In the genomic region with DNA sequence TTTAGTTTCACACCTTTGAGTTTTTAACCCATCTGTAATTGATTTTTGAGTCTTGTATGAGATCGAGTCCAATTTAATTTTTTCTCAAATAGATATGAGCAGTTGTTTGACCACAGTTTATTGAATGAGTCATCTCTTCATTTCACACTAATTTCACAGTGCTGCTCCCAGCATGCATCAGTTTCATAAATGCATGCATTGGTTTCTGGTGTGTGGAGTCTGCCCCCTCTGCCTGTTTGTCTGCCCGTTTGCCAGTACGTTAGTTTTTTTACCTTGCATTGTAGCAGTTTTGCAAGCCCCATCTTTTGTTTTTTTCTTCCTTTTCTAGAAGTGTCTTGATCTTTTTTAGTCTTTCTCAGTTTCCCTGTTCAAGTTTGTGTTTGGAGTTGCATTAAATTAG, we compare ENCODE assay signal across 1 cellular context.
TF ChIP-seq lines count a peak whose summit lies in the region.

No MANE protein-coding gene starts in this region.

TF ChIP-seq in GM23338, 12 proteins besides CTCF, POLR2A, EP300 and RAD21 (continued from another document):
- TF ChIP-seq ZNF462 (CRISPR knock-in tag; IDR thresholded peaks at IDR 0.05) (no peak), POLR2AphosphoS5 (IDR thresholded peaks at IDR 0.05; ENCODE audit: low read depth) (no peak), STAT1 (IDR thresholded peaks at IDR 0.05; ENCODE audit: unreplicated experiment) (no peak)
TF ChIP-seq in GM23338: peak in this region for 0.
